In the genomic region with DNA sequence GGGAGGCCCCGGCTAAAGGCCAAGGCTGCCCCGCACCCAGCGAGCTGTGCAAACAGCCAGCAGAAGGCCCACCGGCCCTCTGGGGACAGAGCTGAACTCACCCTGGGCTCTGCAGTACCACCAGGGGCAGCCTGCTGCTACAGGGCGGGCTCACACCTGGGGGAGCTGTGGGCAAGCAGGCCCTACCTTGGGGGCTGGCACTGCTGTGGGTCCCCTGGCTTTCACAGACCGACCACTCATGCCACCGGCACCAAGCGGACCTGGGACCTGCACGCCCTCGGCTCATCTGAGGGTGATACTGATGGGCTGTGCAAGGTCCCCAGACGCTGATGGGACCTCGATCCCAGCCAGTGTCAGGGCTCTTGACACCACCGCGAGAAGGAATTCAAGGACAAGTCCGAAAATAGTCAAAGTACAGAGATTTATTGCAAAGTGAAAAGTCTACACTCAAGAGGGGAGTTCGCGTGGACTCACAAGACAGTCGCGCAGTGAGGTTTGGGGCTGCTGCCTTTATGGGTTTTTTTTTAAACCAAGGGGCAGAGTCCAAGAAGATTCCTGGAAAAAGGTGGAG, we compare ENCODE assay signal across 12 cellular contexts.
DNase-seq lines count a peak whose midpoint lies in the region; ATAC-seq, FAIRE-seq and TF ChIP-seq lines count a peak whose summit lies in the region.
"Had no signal": no experiment of that assay in that cellular context is flagged by ENCODE, and none has a peak within 500 bp of the region (broad histone marks: within the 10 kb centered on the region; RNA-seq: fewer than 3 reads in every experiment).

No MANE protein-coding gene starts in this region.

- H3K4me1 Mint-ChIP-seq in endothelial cell (ENCODE audit: unreplicated experiment) (peaks cover 3% of the 10 kb centered on the region), nephron (peaks cover 34% of the 10 kb centered on the region)
- H3K4me1 Mint-ChIP-seq in activated T-helper 1 cell treated with anti-CD3 and anti-CD28 coated beads, Interleukin-12 subunit alpha, Interleukin-12 subunit beta, Interleukin-2, Interleukin-4 antibody, amounts not matched to agents 30 ng/mL and 10 ng/mL and 1 ng/mL, durations not matched to agents 14 hours and 24 hours and 36 hours (ENCODE audit: low read depth): no peaks in the 10 kb centered on the region

- intact Hi-C loops in activated T-helper 1 cell treated with anti-CD3 and anti-CD28 coated beads, Interleukin-12 subunit alpha, Interleukin-12 subunit beta, Interleukin-2, Interleukin-4 antibody, amounts not matched to agents 30 ng/mL and 10 ng/mL and 1 ng/mL, durations not matched to agents 14 hours and 24 hours and 36 hours (cut with micrococcal nuclease): no loop called here

- no peaks in the 10 kb centered on the region for H3K36me3 Mint-ChIP-seq in endothelial cell (ENCODE audit: low read depth, unreplicated experiment)
- H3K36me3 Mint-ChIP-seq in nephron (ENCODE audit: low read depth): no peaks in the 10 kb centered on the region
- H3K36me3 Mint-ChIP-seq in activated T-helper 1 cell treated with anti-CD3 and anti-CD28 coated beads, Interleukin-12 subunit alpha, Interleukin-12 subunit beta, Interleukin-2, Interleukin-4 antibody, amounts not matched to agents 30 ng/mL and 10 ng/mL and 1 ng/mL, durations not matched to agents 14 hours and 24 hours and 36 hours (ENCODE audit: low read depth): no peaks in the 10 kb centered on the region

- H3K27me3 Mint-ChIP-seq in endothelial cell (ENCODE audit: unreplicated experiment) (peaks cover 15% of the 10 kb centered on the region), nephron (ENCODE audit: low read depth) (peaks cover 43% of the 10 kb centered on the region)
- peaks cover 40% of the 10 kb centered on the region for H3K27me3 Mint-ChIP-seq in activated T-helper 1 cell treated with anti-CD3 and anti-CD28 coated beads, Interleukin-12 subunit alpha, Interleukin-12 subunit beta, Interleukin-2, Interleukin-4 antibody, amounts not matched to agents 30 ng/mL and 10 ng/mL and 1 ng/mL, durations not matched to agents 14 hours and 24 hours and 36 hours (ENCODE audit: insufficient read depth)

- H3K27ac Mint-ChIP-seq in endothelial cell (ENCODE audit: unreplicated experiment) (peak overlapping the region; percentile 48), nephron (peak overlapping the region; percentile 82 to 96 (median 94))
- no peak overlapping the region for H3K27ac Mint-ChIP-seq in activated T-helper 1 cell treated with anti-CD3 and anti-CD28 coated beads, Interleukin-12 subunit alpha, Interleukin-12 subunit beta, Interleukin-2, Interleukin-4 antibody, amounts not matched to agents 30 ng/mL and 10 ng/mL and 1 ng/mL, durations not matched to agents 14 hours and 24 hours and 36 hours

- H3K36me3 ChIP-seq in ACC112 (ENCODE audit: insufficient read depth, low read length): no peaks in the 10 kb centered on the region

- no peaks in the 10 kb centered on the region for H3K79me2 ChIP-seq in ACC112 (ENCODE audit: control insufficient read depth, insufficient read depth, low read length, unreplicated experiment)

- H3K27me3 ChIP-seq in ACC112 (ENCODE audit: insufficient read depth, low read length): no peaks in the 10 kb centered on the region

- H3K4me3 Mint-ChIP-seq in endothelial cell (ENCODE audit: unreplicated experiment): no peak overlapping the region
- H3K4me3 Mint-ChIP-seq in nephron: peak overlapping the region in 1 of 3 experiments; percentile 22
- no peak overlapping the region for H3K4me3 Mint-ChIP-seq in activated T-helper 1 cell treated with anti-CD3 and anti-CD28 coated beads, Interleukin-12 subunit alpha, Interleukin-12 subunit beta, Interleukin-2, Interleukin-4 antibody, amounts not matched to agents 30 ng/mL and 10 ng/mL and 1 ng/mL, durations not matched to agents 14 hours and 24 hours and 36 hours

- no peak overlapping the region for H2AFZ ChIP-seq in ACC112 (ENCODE audit: low read length, unreplicated experiment)

- H3K27ac ChIP-seq in ACC112 (ENCODE audit: low read depth, low read length): peak overlapping the region; percentile 58
- H3K27ac ChIP-seq: C4-2B had no signal

- no peak for ATAC-seq in HG02623 (IDR thresholded peaks at IDR 0.05; ENCODE audit: unreplicated experiment)

- no peak overlapping the region for H3K4me3 ChIP-seq in ACC112 (ENCODE audit: low read depth, low read length)

- TF ChIP-seq CTCF in endothelial cell (IDR thresholded peaks at IDR 0.05; ENCODE audit: unreplicated experiment) (no peak), nephron (IDR thresholded peaks at IDR 0.05; ENCODE audit: unreplicated experiment in 3 of 3) (no peak)

- no peak for FAIRE-seq in GM19239 (lab: Jason Lieb, UNC)
- FAIRE-seq: endometrium had no signal

- H3K9me3 Mint-ChIP-seq in endothelial cell (ENCODE audit: unreplicated experiment) (no peaks in the 10 kb centered on the region), nephron (peaks cover 13% of the 10 kb centered on the region)
- H3K9me3 Mint-ChIP-seq in activated T-helper 1 cell treated with anti-CD3 and anti-CD28 coated beads, Interleukin-12 subunit alpha, Interleukin-12 subunit beta, Interleukin-2, Interleukin-4 antibody, amounts not matched to agents 30 ng/mL and 10 ng/mL and 1 ng/mL, durations not matched to agents 14 hours and 24 hours and 36 hours: no peaks in the 10 kb centered on the region

- DNase-seq in HuH-7.5 (ENCODE audit: low spot score) (peak; percentile 69), endothelial cell (ENCODE audit: low spot score) (no peak), NCI-H1417 (lab: John Stamatoyannopoulos, UW) (no peak), GM19239 (ENCODE audit: insufficient read length, low spot score) (no peak)
- DNase-seq in activated T-helper 1 cell treated with anti-CD3 and anti-CD28 coated beads, Interleukin-12 subunit alpha, Interleukin-12 subunit beta, Interleukin-2, Interleukin-4 antibody, amounts not matched to agents 30 ng/mL and 10 ng/mL and 1 ng/mL, durations not matched to agents 14 hours and 24 hours and 36 hours (ENCODE audit: low spot score): no peak
- DNase-seq: NCI-H526, SIG-M5 had no signal

- H3K4me1 ChIP-seq in ACC112 (ENCODE audit: control insufficient read depth, insufficient read depth, low read length, unreplicated experiment): peaks cover 27% of the 10 kb centered on the region
